In the genomic region with DNA sequence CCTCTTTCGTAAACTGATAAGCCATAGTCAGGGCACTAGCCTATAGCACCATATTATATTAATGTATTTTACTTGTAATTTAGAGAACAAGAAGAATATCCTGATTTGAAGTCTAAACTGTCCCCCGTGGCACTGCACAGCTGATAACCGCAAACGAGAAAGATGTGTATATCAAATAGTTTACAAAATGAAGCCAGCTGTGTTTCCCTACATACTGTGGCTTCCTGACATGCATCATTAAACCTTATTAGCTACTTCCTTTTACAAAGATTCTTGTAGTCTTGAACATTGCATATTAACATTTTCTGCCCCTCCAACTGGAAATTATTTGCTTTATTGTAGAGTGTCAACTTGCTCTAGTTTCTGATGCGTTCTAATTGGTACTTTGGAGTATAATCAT, we compare ENCODE assay signal across 29 cellular contexts.
DNase-seq lines count a peak whose midpoint lies in the region; FAIRE-seq and TF ChIP-seq lines count a peak whose summit lies in the region.
"Had no signal": no experiment of that assay in that cellular context is flagged by ENCODE, and none has a peak within 500 bp of the region (broad histone marks: within the 10 kb centered on the region; RNA-seq: fewer than 3 reads in every experiment).

No MANE protein-coding gene starts in this region.

- no peak for TF ChIP-seq POLR2A in Peyer's patch (IDR thresholded peaks at IDR 0.05)

- 63% methylated on average over 5 of the region's 5 CpGs for WGBS in hepatocyte (ENCODE audit: low lambda C conversion rate, missing lambda C conversion rate)

- H3K4me2 ChIP-seq in astrocyte (ENCODE audit: low read length): no peak overlapping the region
- no peak overlapping the region for H3K4me2 ChIP-seq in hepatocyte
- H3K4me2 ChIP-seq: A549 had no signal

- no peaks in the 10 kb centered on the region for H3K9me3 Mint-ChIP-seq in activated CD4-positive, alpha-beta T cell treated with anti-CD3 and anti-CD28 coated beads, Interleukin-2, amount 10 ng/mL, durations not matched to agents 24 days and 14 days
- H3K9me3 Mint-ChIP-seq in astrocyte (ENCODE audit: unreplicated experiment): peaks cover 1% of the 10 kb centered on the region
- H3K9me3 Mint-ChIP-seq: activated CD4-positive, alpha-beta T cell treated with anti-CD3 and anti-CD28 coated beads, Interleukin-2, amount 10 ng/mL, durations not matched to agents 7 days and 5 days; stimulated activated naive B cell treated with anti-CD40 and anti-IgM and Interleukin-4, amounts not matched to agents 10 μg/mL and 1 μg/mL and 100 μg/mL, for 72 hours had no signal

- H3K9ac ChIP-seq in astrocyte (ENCODE audit: low read length): no peak overlapping the region
- H3K9ac ChIP-seq: parathyroid adenoma had no signal

- intact Hi-C loops in activated CD4-positive, alpha-beta T cell treated with anti-CD3 and anti-CD28 coated beads, Interleukin-2, amount 10 ng/mL, durations not matched to agents 24 days and 14 days (cut with micrococcal nuclease): no loop called here

- H3K27me3 Mint-ChIP-seq in activated CD4-positive, alpha-beta T cell treated with anti-CD3 and anti-CD28 coated beads, Interleukin-2, amount 10 ng/mL, durations not matched to agents 24 days and 14 days: peaks cover 2% of the 10 kb centered on the region
- H3K27me3 Mint-ChIP-seq in astrocyte (ENCODE audit: low read depth, unreplicated experiment): no peaks in the 10 kb centered on the region
- H3K27me3 Mint-ChIP-seq: activated CD4-positive, alpha-beta T cell treated with anti-CD3 and anti-CD28 coated beads, Interleukin-2, amount 10 ng/mL, durations not matched to agents 7 days and 5 days; CD8-positive, alpha-beta memory T cell; stimulated activated naive B cell treated with anti-CD40 and anti-IgM and Interleukin-4, amounts not matched to agents 10 μg/mL and 1 μg/mL and 100 μg/mL, for 72 hours had no signal

- no peak overlapping the region for H3K4me3 Mint-ChIP-seq in activated CD4-positive, alpha-beta T cell treated with anti-CD3 and anti-CD28 coated beads, Interleukin-2, amount 10 ng/mL, durations not matched to agents 24 days and 14 days
- H3K4me3 Mint-ChIP-seq in astrocyte (ENCODE audit: unreplicated experiment): no peak overlapping the region
- H3K4me3 Mint-ChIP-seq: activated CD4-positive, alpha-beta T cell treated with anti-CD3 and anti-CD28 coated beads, Interleukin-2, amount 10 ng/mL, durations not matched to agents 7 days and 5 days; CD8-positive, alpha-beta memory T cell; stimulated activated naive B cell treated with anti-CD40 and anti-IgM and Interleukin-4, amounts not matched to agents 10 μg/mL and 1 μg/mL and 100 μg/mL, for 72 hours had no signal

- no peaks in the 10 kb centered on the region for H3K9me2 ChIP-seq in hepatocyte (replicated peaks; ENCODE audit: insufficient read depth)

- H3K27ac ChIP-seq in astrocyte (ENCODE audit: low read depth, low read length) (no peak overlapping the region), Peyer's patch (no peak overlapping the region), hepatocyte (no peak overlapping the region)
- H3K27ac ChIP-seq: A549, heart right ventricle, parathyroid adenoma, upper lobe of left lung, WERI-Rb-1 had no signal

- H3K4me1 ChIP-seq in astrocyte (ENCODE audit: insufficient read depth, low read length): no peaks in the 10 kb centered on the region
- no peaks in the 10 kb centered on the region for H3K4me1 ChIP-seq in Peyer's patch
- H3K4me1 ChIP-seq in hepatocyte (ENCODE audit: insufficient read depth): no peaks in the 10 kb centered on the region
- H3K4me1 ChIP-seq: parathyroid adenoma had no signal

- H3K4me3 ChIP-seq in astrocyte (ENCODE audit: insufficient read depth, low read depth, low read length) (no peak overlapping the region), Peyer's patch (no peak overlapping the region), hepatocyte (no peak overlapping the region)
- H3K4me3 ChIP-seq: A549, heart right ventricle, K562, MG63, upper lobe of left lung had no signal

- no peak overlapping the region for H3K27ac Mint-ChIP-seq in activated CD4-positive, alpha-beta T cell treated with anti-CD3 and anti-CD28 coated beads, Interleukin-2, amount 10 ng/mL, durations not matched to agents 24 days and 14 days
- no peak overlapping the region for H3K27ac Mint-ChIP-seq in astrocyte (ENCODE audit: unreplicated experiment)
- H3K27ac Mint-ChIP-seq: activated CD4-positive, alpha-beta T cell treated with anti-CD3 and anti-CD28 coated beads, Interleukin-2, amount 10 ng/mL, durations not matched to agents 7 days and 5 days; stimulated activated naive B cell treated with anti-CD40 and anti-IgM and Interleukin-4, amounts not matched to agents 10 μg/mL and 1 μg/mL and 100 μg/mL, for 72 hours had no signal

- no peaks in the 10 kb centered on the region for H3K36me3 Mint-ChIP-seq in activated CD4-positive, alpha-beta T cell treated with anti-CD3 and anti-CD28 coated beads, Interleukin-2, amount 10 ng/mL, durations not matched to agents 24 days and 14 days (ENCODE audit: low read depth)
- H3K36me3 Mint-ChIP-seq in astrocyte (ENCODE audit: low read depth, unreplicated experiment): peaks cover 2% of the 10 kb centered on the region

- TF ChIP-seq CTCF in astrocyte (IDR thresholded peaks at IDR 0.05; ENCODE audit: insufficient read depth, low read depth, low read length): no peak
- TF ChIP-seq CTCF in Peyer's patch (IDR thresholded peaks at IDR 0.05): no peak
- no peak for TF ChIP-seq CTCF in hepatocyte (IDR thresholded peaks at IDR 0.05; ENCODE audit: poor library complexity)

- H3K27me3 ChIP-seq in astrocyte (ENCODE audit: insufficient read depth, low read length) (no peaks in the 10 kb centered on the region), Peyer's patch (no peaks in the 10 kb centered on the region), hepatocyte (no peaks in the 10 kb centered on the region)
- H3K27me3 ChIP-seq: heart right ventricle, MG63, upper lobe of left lung had no signal

- H4K20me1 ChIP-seq in astrocyte (ENCODE audit: insufficient read depth, low read length): no peaks in the 10 kb centered on the region
- H4K20me1 ChIP-seq in hepatocyte (ENCODE audit: insufficient read depth, poor library complexity, severe bottlenecking): no peaks in the 10 kb centered on the region

- no peak for FAIRE-seq in astrocyte (lab: Jason Lieb, UNC)
- FAIRE-seq: A549, colon, K562 had no signal

- no peaks in the 10 kb centered on the region for H3K9me3 ChIP-seq in astrocyte (ENCODE audit: insufficient read depth, low read depth, low read length)
- H3K9me3 ChIP-seq in Peyer's patch: no peaks in the 10 kb centered on the region
- no peaks in the 10 kb centered on the region for H3K9me3 ChIP-seq in hepatocyte (ENCODE audit: low read depth)
- H3K9me3 ChIP-seq: A549, heart right ventricle, MG63, upper lobe of left lung had no signal

- no peaks in the 10 kb centered on the region for H3K36me3 ChIP-seq in astrocyte (ENCODE audit: insufficient read depth, low read length)
- H3K36me3 ChIP-seq in Peyer's patch: no peaks in the 10 kb centered on the region
- H3K36me3 ChIP-seq in hepatocyte (replicated peaks; ENCODE audit: insufficient read depth, low read depth): no peaks in the 10 kb centered on the region
- H3K36me3 ChIP-seq: heart right ventricle, MG63, upper lobe of left lung, WERI-Rb-1 had no signal

- H3K79me2 ChIP-seq in astrocyte (ENCODE audit: insufficient read depth, low read length): no peaks in the 10 kb centered on the region
- H3K79me2 ChIP-seq in hepatocyte: no peaks in the 10 kb centered on the region
- H3K79me2 ChIP-seq: parathyroid adenoma had no signal

- H3K4me1 Mint-ChIP-seq in activated CD4-positive, alpha-beta T cell treated with anti-CD3 and anti-CD28 coated beads, Interleukin-2, amount 10 ng/mL, durations not matched to agents 24 days and 14 days: peaks cover 5% of the 10 kb centered on the region
- peaks cover 2% of the 10 kb centered on the region for H3K4me1 Mint-ChIP-seq in astrocyte (ENCODE audit: low read depth, unreplicated experiment)

- H2AFZ ChIP-seq in astrocyte (ENCODE audit: low read depth, low read length): no peak overlapping the region
- H2AFZ ChIP-seq in hepatocyte: no peak overlapping the region
- H2AFZ ChIP-seq: parathyroid adenoma had no signal

- peak; percentile 16 for DNase-seq in activated CD4-positive, alpha-beta T cell treated with anti-CD3 and anti-CD28 coated beads, Interleukin-2, amount 10 ng/mL, durations not matched to agents 24 days and 14 days
- DNase-seq in activated CD4-positive, alpha-beta T cell treated with anti-CD3 and anti-CD28 coated beads, Interleukin-2, amount 50 U/mL, for 4 hours: no peak
- DNase-seq in NCI-H1417 treated with DMSO at 0.1 percent for 48 hours (lab: John Stamatoyannopoulos, UW) (peak; percentile 82), astrocyte (ENCODE audit: low read depth) (peak; percentile 30), retina (peak; percentile 49), Peyer's patch (no peak), EL (no peak), hepatocyte (ENCODE audit: low spot score) (no peak)
- DNase-seq: activated CD4-positive, alpha-beta T cell treated with anti-CD3 and anti-CD28 coated beads, Interleukin-2, amount 10 ng/mL, durations not matched to agents 7 days and 5 days; activated naive CD4-positive, alpha-beta T cell; activated T-cell treated with anti-CD3 and anti-CD28 coated beads, Interleukin-2, amount 50 U/mL, for 48 hours; CD8-positive, alpha-beta memory T cell; DMS53; effector CD8-positive, alpha-beta T cell; foreskin fibroblast; heart right ventricle; MG63; NCI-H1694 treated with DMSO at 0.1 percent for 48 hours; NCI-H226; PC-3; Right ventricle myocardium superior; stimulated activated naive B cell treated with anti-CD40 and anti-IgM and Interleukin-4, amounts not matched to agents 10 μg/mL and 1 μg/mL and 100 μg/mL, for 72 hours; T1000; upper lobe of left lung had no signal

Comparison
In these comparisons a context has a peak if more than half of its experiments do, and no peak if none do; other contexts are left out.
1. DNase-seq: peak in activated CD4-positive, alpha-beta T cell treated with anti-CD3 and anti-CD28 coated beads, Interleukin-2, amount 10 ng/mL, durations not matched to agents 24 days and 14 days (single experiment), NCI-H1417 treated with DMSO at 0.1 percent for 48 hours (single experiment), astrocyte (single experiment) and retina (single experiment); none in activated CD4-positive, alpha-beta T cell treated with anti-CD3 and anti-CD28 coated beads, Interleukin-2, amount 50 U/mL, for 4 hours (0 of 2), Peyer's patch (0 of 3), EL (single experiment) and hepatocyte (single experiment).